ENCODE assay signal across 23 cellular contexts in the genomic region with DNA sequence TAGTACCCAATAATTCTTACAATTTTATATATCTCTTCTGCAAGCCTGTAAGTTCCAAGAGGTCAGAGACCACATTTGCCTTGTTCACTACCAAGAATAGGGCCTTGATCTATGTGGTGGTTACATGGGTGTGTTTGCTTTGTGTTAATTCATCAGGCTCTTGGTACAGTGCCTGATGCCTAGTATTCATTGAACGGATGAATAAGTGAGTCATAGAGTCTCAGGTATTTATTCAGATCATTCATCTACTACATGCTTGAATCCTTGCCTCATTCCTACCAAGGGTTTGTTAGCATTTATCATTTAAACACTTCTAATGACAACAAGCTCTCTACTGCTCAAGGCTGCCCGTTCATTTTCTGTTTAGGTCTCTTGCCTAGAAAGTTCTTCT. TPM values are rescaled to one million over a fixed set of nuclear protein-coding genes. Genes with fewer than 3 reads are reported as not detected.
A peak's percentile ranks its signal among the peaks of the same experiment; 100 is the strongest.
DNase-seq lines count a peak whose midpoint lies in the region; ATAC-seq and TF ChIP-seq lines count a peak whose summit lies in the region.
"Had no signal": no experiment of that assay in that cellular context is flagged by ENCODE, and none has a peak within 500 bp of the region (broad histone marks: within the 10 kb centered on the region; RNA-seq: fewer than 3 reads in every experiment).

No MANE protein-coding gene starts in this region.

- H3K9me3 ChIP-seq in RWPE2 (ENCODE audit: severe bottlenecking) (no peaks in the 10 kb centered on the region), suprapubic skin (no peaks in the 10 kb centered on the region)
- H3K9me3 ChIP-seq: psoas muscle, spleen had no signal

- H3K27ac ChIP-seq in RWPE2 (ENCODE audit: poor library complexity, severe bottlenecking), result peak overlapping the region; percentile 8
- H3K27ac ChIP-seq in suprapubic skin, result peak overlapping the region; percentile 78
- H3K27ac ChIP-seq: hepatocyte, psoas muscle, spleen had no signal

- DNase-seq in DMS153 (lab: John Stamatoyannopoulos, UW) (peak; percentile 41), DMS153 treated with DMSO at 0.1 percent for 48 hours (lab: John Stamatoyannopoulos, UW; ENCODE audit: unreplicated experiment) (no peak), RWPE2 (ENCODE audit: low spot score) (no peak), suprapubic skin (ENCODE audit: low spot score in 2 of 2) (no peak), NCI-H748 (lab: John Stamatoyannopoulos, UW; ENCODE audit: unreplicated experiment) (no peak)
- DNase-seq: activated CD4-positive, alpha-beta T cell treated with anti-CD3 and anti-CD28 coated beads for 4 hours; activated effector memory CD4-positive, alpha-beta T cell treated with Interleukin-2 at 50 U/mL for 16 hours; CD4-positive, alpha-beta memory T cell; effector CD8-positive, alpha-beta T cell; kidney; NCI-H187 treated with DMSO at 0.1 percent for 48 hours; NCI-H526; psoas muscle; spleen; T1000 had no signal

- ATAC-seq in RWPE2 (ENCODE audit: low read depth), result peak; percentile 87
- peak; percentile 92 for ATAC-seq in esophagus mucosa
- ATAC-seq in HG03342 (IDR thresholded peaks at IDR 0.05; ENCODE audit: unreplicated experiment), result no peak
- ATAC-seq in activated CD4-positive, CD25-positive, alpha-beta regulatory T cell treated with anti-CD3 and anti-CD28 coated beads, Interleukin-2, amount 50 U/mL, for 24 hours, result no peak
- ATAC-seq: Panc1, psoas muscle, SK-N-SH treated with all-trans-retinoic acid at 6 μM for 48 hours had no signal

- no peak for TF ChIP-seq EP300 in suprapubic skin (IDR thresholded peaks at IDR 0.05)

- no peak for TF ChIP-seq CTCF in RWPE2 (IDR thresholded peaks at IDR 0.05; ENCODE audit: poor library complexity, severe bottlenecking)
- TF ChIP-seq CTCF in suprapubic skin (IDR thresholded peaks at IDR 0.05), result no peak

- no peaks in the 10 kb centered on the region for H3K36me3 ChIP-seq in RWPE2 (ENCODE audit: low read depth)
- no peaks in the 10 kb centered on the region for H3K36me3 ChIP-seq in suprapubic skin
- H3K36me3 ChIP-seq: spleen had no signal

- H3K27me3 ChIP-seq in RWPE2 (ENCODE audit: insufficient read depth, poor library complexity, severe bottlenecking), result no peaks in the 10 kb centered on the region
- H3K27me3 ChIP-seq in suprapubic skin, result no peaks in the 10 kb centered on the region
- H3K27me3 ChIP-seq: hepatocyte, spleen had no signal

- no peak overlapping the region for H3K4me3 ChIP-seq in RWPE2 (ENCODE audit: severe bottlenecking)
- H3K4me3 ChIP-seq in suprapubic skin, result no peak overlapping the region
- H3K4me3 ChIP-seq: hepatocyte, psoas muscle, spleen had no signal

- no peak for TF ChIP-seq POLR2A in suprapubic skin (IDR thresholded peaks at IDR 0.05)

- 48% methylated on average over 2 of the region's 2 CpGs for WGBS in suprapubic skin

- peaks cover 13% of the 10 kb centered on the region for H3K4me1 ChIP-seq in RWPE2 (ENCODE audit: insufficient read depth, poor library complexity, severe bottlenecking)
- peaks cover 21% of the 10 kb centered on the region for H3K4me1 ChIP-seq in suprapubic skin
- H3K4me1 ChIP-seq: psoas muscle, spleen had no signal

RNA-seq across cellular contexts. Expression of a gene that starts 11.3 kb away (rescaled TPM):
- 62.1 TPM for total RNA-seq in esophagus mucosa
- total RNA-seq in suprapubic skin, result 10 to 100 TPM; 54.4 to 80.1 (median 59.6) TPM

RNA-seq across cellular contexts. Expression of a gene that starts 19.2 kb away (rescaled TPM):
- total RNA-seq in esophagus mucosa (not detected), suprapubic skin (under 1 TPM in 1 of 4 donors, not detected in 3; 0.68 TPM)
- total RNA-seq: CD4-positive, alpha-beta memory T cell; cerebellum; hepatocyte; kidney; psoas muscle; temporal lobe had no signal

Comparison
In these comparisons a context has a peak if more than half of its experiments do, and no peak if none do; other contexts are left out.
1. ATAC-seq: peak in RWPE2 (single experiment) and esophagus mucosa (single experiment); none in HG03342 (single experiment) and activated CD4-positive, CD25-positive, alpha-beta regulatory T cell treated with anti-CD3 and anti-CD28 coated beads, Interleukin-2, amount 50 U/mL, for 24 hours (0 of 2).